20 cellular contexts compared by ENCODE assay signal in the genomic region with DNA sequence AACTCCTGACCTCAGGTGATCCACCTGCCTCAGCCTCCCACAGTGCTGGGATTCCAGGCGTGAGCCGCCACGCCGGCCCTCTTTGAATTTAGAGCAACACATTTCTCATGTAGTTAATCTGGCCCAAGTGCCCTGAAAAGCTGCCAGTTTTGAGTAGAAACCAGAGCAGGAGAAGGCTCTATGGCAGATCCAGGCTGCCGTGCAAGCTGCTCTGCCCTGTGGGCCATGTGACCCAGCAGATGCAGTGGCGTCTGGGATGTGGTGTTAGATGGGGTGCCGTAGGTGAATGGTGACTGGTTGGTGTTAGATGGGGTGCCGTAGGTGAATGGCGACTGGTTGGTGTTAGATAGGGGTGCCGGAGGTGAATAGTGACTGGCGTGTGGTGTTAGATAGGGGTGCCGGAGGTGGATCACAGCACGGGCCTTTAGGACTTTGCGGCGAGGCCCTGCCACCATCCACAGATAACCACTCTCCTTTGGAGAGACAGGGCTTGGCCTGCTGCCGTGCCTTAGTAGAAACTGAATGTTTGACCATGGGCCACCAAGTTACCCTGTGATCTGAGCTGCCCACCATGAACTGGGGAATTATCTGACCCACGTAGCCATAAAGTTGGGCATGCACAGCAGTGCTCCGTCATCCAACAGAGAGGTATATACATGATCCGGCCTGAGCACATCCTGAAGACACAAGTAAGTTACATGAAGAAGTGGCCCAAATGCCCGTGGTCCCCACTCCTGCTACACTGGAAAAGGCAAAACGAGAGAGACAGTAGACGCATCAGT. TPM values are rescaled to one million over a fixed set of nuclear protein-coding genes. Genes with fewer than 3 reads are reported as not detected.
DNase-seq lines count a peak whose midpoint lies in the region; ATAC-seq, FAIRE-seq and TF ChIP-seq lines count a peak whose summit lies in the region.
"Had no signal": no experiment of that assay in that cellular context is flagged by ENCODE, and none has a peak within 500 bp of the region (broad histone marks: within the 10 kb centered on the region; RNA-seq: fewer than 3 reads in every experiment).

No MANE protein-coding gene starts in this region.

- H3K36me3 ChIP-seq in esophagus muscularis mucosa (no peaks in the 10 kb centered on the region), osteoblast (ENCODE audit: insufficient read depth, low read length) (no peaks in the 10 kb centered on the region)
- H3K36me3 ChIP-seq: BLaER1 treated with 17β-estradiol and CSF1 and Interleukin-3, amounts not matched to agents 10 nM and 100 nM had no signal

- H2AFZ ChIP-seq in osteoblast (ENCODE audit: low read length), result no peak overlapping the region

- no peak overlapping the region for H3K4me3 ChIP-seq in esophagus muscularis mucosa
- no peak overlapping the region for H3K4me3 ChIP-seq in osteoblast (ENCODE audit: insufficient read depth, low read length)
- H3K4me3 ChIP-seq: BLaER1 treated with 17β-estradiol and CSF1 and Interleukin-3, amounts not matched to agents 10 nM and 100 nM had no signal

- 93% methylated on average over 22 of the region's 22 CpGs for WGBS in esophagus muscularis mucosa

- H3K4me3 Mint-ChIP-seq in stimulated activated naive B cell treated with anti-CD40 and anti-IgM and Interleukin-4, amounts not matched to agents 10 μg/mL and 1 μg/mL and 100 μg/mL, for 72 hours, result no peak overlapping the region
- H3K4me3 Mint-ChIP-seq: B cell; CD8-positive, alpha-beta T cell had no signal

- peak; percentile 41 for DNase-seq in cardiac septum (ENCODE audit: low spot score)
- DNase-seq in left cardiac atrium, result no peak
- DNase-seq in esophagus muscularis mucosa (ENCODE audit: extremely low spot score), result peak; percentile 42
- DNase-seq in osteoblast (ENCODE audit: insufficient read length, low spot score, missing footprints), result peak; percentile 71
- DNase-seq in stimulated activated naive B cell treated with anti-CD40 and anti-IgM and Interleukin-4, amounts not matched to agents 10 μg/mL and 1 μg/mL and 100 μg/mL, for 72 hours, result no peak
- DNase-seq in D721Med (ENCODE audit: insufficient read length, low spot score), result no peak
- DNase-seq in DMS153 treated with DMSO at 0.1 percent for 48 hours (lab: John Stamatoyannopoulos, UW; ENCODE audit: unreplicated experiment), result no peak
- DNase-seq in activated T-cell treated with anti-CD3 and anti-CD28 coated beads, Interleukin-2, amount 50 U/mL, for 48 hours, result no peak
- DNase-seq: 8988T; Calu3; CD8-positive, alpha-beta T cell; DMS 273 treated with DMSO at 0.1 percent for 48 hours; H9 had no signal

- no peaks in the 10 kb centered on the region for H3K79me2 ChIP-seq in osteoblast (ENCODE audit: insufficient read depth, low read length)

- FAIRE-seq in D721Med (lab: Jason Lieb, UNC), result no peak
- FAIRE-seq: G401.6, GM12891, GM19239, H1 had no signal

- TF ChIP-seq POLR2A in esophagus muscularis mucosa (IDR thresholded peaks at IDR 0.05; ENCODE audit: low read depth), result no peak

- H3K4me1 ChIP-seq in esophagus muscularis mucosa (no peaks in the 10 kb centered on the region), osteoblast (ENCODE audit: insufficient read depth, low read length) (no peaks in the 10 kb centered on the region)
- H3K4me1 ChIP-seq: BLaER1 treated with 17β-estradiol and CSF1 and Interleukin-3, amounts not matched to agents 10 nM and 100 nM had no signal

- ATAC-seq in left cardiac atrium, result no peak
- no peak for ATAC-seq in stimulated activated naive B cell treated with anti-CD40 and anti-IgM and Interleukin-4, amounts not matched to agents 10 μg/mL and 1 μg/mL and 100 μg/mL, for 72 hours (replicated peaks)
- ATAC-seq: CD8-positive, alpha-beta T cell had no signal

- peaks cover 0 to 7% (median 2%) of the 10 kb centered on the region in 4 donors for H3K9me3 ChIP-seq in esophagus muscularis mucosa
- H3K9me3 ChIP-seq in osteoblast (ENCODE audit: low read depth, low read length), result no peaks in the 10 kb centered on the region

- no peak overlapping the region for H3K27ac ChIP-seq in esophagus muscularis mucosa (replicated peaks in 1 of 4)
- no peak overlapping the region for H3K27ac ChIP-seq in osteoblast (ENCODE audit: low read depth, low read length)
- H3K27ac ChIP-seq: BLaER1 treated with 17β-estradiol and CSF1 and Interleukin-3, amounts not matched to agents 10 nM and 100 nM had no signal

- no peak for TF ChIP-seq EP300 in esophagus muscularis mucosa (IDR thresholded peaks at IDR 0.05)

- TF ChIP-seq CTCF in esophagus muscularis mucosa (IDR thresholded peaks at IDR 0.05) (no peak), osteoblast (IDR thresholded peaks at IDR 0.05; ENCODE audit: extremely low read depth, low read depth, low read length) (no peak), D721Med (IDR thresholded peaks at IDR 0.05; ENCODE audit: insufficient read depth, missing control alignments) (no peak)

- no peaks in the 10 kb centered on the region for H4K20me1 ChIP-seq in osteoblast (ENCODE audit: insufficient read depth, low read length)
- H4K20me1 ChIP-seq: BLaER1 treated with 17β-estradiol and CSF1 and Interleukin-3, amounts not matched to agents 10 nM and 100 nM had no signal

- H3K27me3 ChIP-seq in esophagus muscularis mucosa, result peaks cover 0 to 13% (median 0%) of the 10 kb centered on the region in 4 donors
- peaks cover 8% of the 10 kb centered on the region for H3K27me3 ChIP-seq in osteoblast (ENCODE audit: insufficient read depth, low read length)
- H3K27me3 ChIP-seq: BLaER1 treated with 17β-estradiol and CSF1 and Interleukin-3, amounts not matched to agents 10 nM and 100 nM had no signal

- peak overlapping the region; percentile 37 for H3K27ac Mint-ChIP-seq in stimulated activated naive B cell treated with anti-CD40 and anti-IgM and Interleukin-4, amounts not matched to agents 10 μg/mL and 1 μg/mL and 100 μg/mL, for 72 hours
- H3K27ac Mint-ChIP-seq: B cell; CD8-positive, alpha-beta T cell; H9 had no signal

- H3K4me2 ChIP-seq in osteoblast (ENCODE audit: insufficient read depth, low read length), result no peak overlapping the region
- H3K4me2 ChIP-seq: BLaER1 treated with 17β-estradiol and CSF1 and Interleukin-3, amounts not matched to agents 10 nM and 100 nM had no signal

- intact Hi-C loops in cardiac septum (cut with DNase I), result no loop called here
- intact Hi-C loops in left cardiac atrium (cut with DNase I), result no loop called here
- intact Hi-C loops in esophagus muscularis mucosa (cut with DNase I), result no loop called here

- peaks cover 6 to 10% of the 10 kb centered on the region in 2 donors for H3K9me3 Mint-ChIP-seq in stimulated activated naive B cell treated with anti-CD40 and anti-IgM and Interleukin-4, amounts not matched to agents 10 μg/mL and 1 μg/mL and 100 μg/mL, for 72 hours

- H3K36me3 Mint-ChIP-seq in stimulated activated naive B cell treated with anti-CD40 and anti-IgM and Interleukin-4, amounts not matched to agents 10 μg/mL and 1 μg/mL and 100 μg/mL, for 72 hours, result peaks cover under 1 to 1% of the 10 kb centered on the region in 2 donors
- H3K36me3 Mint-ChIP-seq: CD8-positive, alpha-beta T cell had no signal

- no peaks in the 10 kb centered on the region for H3K4me1 Mint-ChIP-seq in stimulated activated naive B cell treated with anti-CD40 and anti-IgM and Interleukin-4, amounts not matched to agents 10 μg/mL and 1 μg/mL and 100 μg/mL, for 72 hours
- H3K4me1 Mint-ChIP-seq: B cell had no signal

- peaks cover 25 to 29% of the 10 kb centered on the region in 2 donors for H3K27me3 Mint-ChIP-seq in stimulated activated naive B cell treated with anti-CD40 and anti-IgM and Interleukin-4, amounts not matched to agents 10 μg/mL and 1 μg/mL and 100 μg/mL, for 72 hours

RNA-seq across cellular contexts. Expression of a gene that starts 32.7 kb away (rescaled TPM):
- total RNA-seq in cardiac septum (not detected), left cardiac atrium (under 1 TPM; 0.39 to 0.50 TPM), esophagus muscularis mucosa (under 1 TPM in 3 of 4 donors, not detected in 1; 0.32 to 0.83 (median 0.42) TPM), osteoblast (not detected in 2 replicates)
- total RNA-seq: A673; Calu3; CD8-positive, alpha-beta T cell had no signal

Comparison
In these comparisons a context has a peak if more than half of its experiments do, and no peak if none do; other contexts are left out.
1. DNase-seq: peak in cardiac septum (single experiment), esophagus muscularis mucosa (single experiment) and osteoblast (single experiment); none in left cardiac atrium (single experiment), stimulated activated naive B cell treated with anti-CD40 and anti-IgM and Interleukin-4, amounts not matched to agents 10 μg/mL and 1 μg/mL and 100 μg/mL, for 72 hours (single experiment), D721Med (single experiment), DMS153 treated with DMSO at 0.1 percent for 48 hours (single experiment) and activated T-cell treated with anti-CD3 and anti-CD28 coated beads, Interleukin-2, amount 50 U/mL, for 48 hours (0 of 2).